ENCODE assay signal across 9 cellular contexts in genomic region chr6:90068264-90068663, GRCh38.
DNase-seq lines count a peak whose midpoint lies in the region; ATAC-seq and TF ChIP-seq lines count a peak whose summit lies in the region.
"Had no signal": no experiment of that assay in that cellular context is flagged by ENCODE, and none has a peak within 500 bp of the region (broad histone marks: within the 10 kb centered on the region; RNA-seq: fewer than 3 reads in every experiment).

No MANE protein-coding gene starts in this region.

- H3K27me3 ChIP-seq in SJCRH30 (no peaks in the 10 kb centered on the region), upper lobe of right lung (no peaks in the 10 kb centered on the region)

- no peak overlapping the region for H3K27ac ChIP-seq in SJCRH30
- no peak overlapping the region for H3K27ac ChIP-seq in upper lobe of right lung

- ATAC-seq in upper lobe of right lung: peak; percentile 36
- ATAC-seq in GM19395 (IDR thresholded peaks at IDR 0.05; ENCODE audit: unreplicated experiment): no peak
- ATAC-seq in HG03095 (IDR thresholded peaks at IDR 0.05; ENCODE audit: unreplicated experiment): no peak
- ATAC-seq: left colon had no signal

- H3K9me3 ChIP-seq in SJCRH30 (replicated peaks) (no peaks in the 10 kb centered on the region), upper lobe of right lung (no peaks in the 10 kb centered on the region)

- H3K36me3 ChIP-seq in SJCRH30 (no peaks in the 10 kb centered on the region), upper lobe of right lung (no peaks in the 10 kb centered on the region)

- no peak for TF ChIP-seq CTCF in upper lobe of right lung (IDR thresholded peaks at IDR 0.05)

- H3K4me3 ChIP-seq in SJCRH30 (no peak overlapping the region), upper lobe of right lung (no peak overlapping the region)

- intact Hi-C loops in upper lobe of right lung (cut with DNase I): no loop called here

- peak in 2 of 3 donors; percentile 46 for DNase-seq in stimulated activated CD4-positive, alpha-beta T cell treated with anti-CD3 and anti-CD28 coated beads, Interleukin-12 subunit alpha, Interleukin-12 subunit beta, amount 100 ng/mL, for 48 hours (ENCODE audit: low read depth in 2 of 3, low spot score in 1 of 3)
- no peak for DNase-seq in stimulated activated CD4-positive, alpha-beta T cell treated with anti-CD3 and anti-CD28 coated beads, Interleukin-2, amount 100 ng/mL, for 48 hours
- DNase-seq in SJCRH30: peak; percentile 57 to 59
- peak; percentile 20 for DNase-seq in fibroblast of peridontal ligament (ENCODE audit: extremely low read depth)
- no peak for DNase-seq in upper lobe of right lung
- DNase-seq in central memory CD4-positive, alpha-beta T cell: no peak
- DNase-seq: left colon had no signal

- H3K4me1 ChIP-seq in SJCRH30 (peaks cover 18% of the 10 kb centered on the region), upper lobe of right lung (no peaks in the 10 kb centered on the region)

Comparison
In these comparisons a context has a peak if more than half of its experiments do, and no peak if none do; other contexts are left out.
1. DNase-seq: peak in stimulated activated CD4-positive, alpha-beta T cell treated with anti-CD3 and anti-CD28 coated beads, Interleukin-12 subunit alpha, Interleukin-12 subunit beta, amount 100 ng/mL, for 48 hours (2 of 3), SJCRH30 (2 of 2) and fibroblast of peridontal ligament (single experiment); none in stimulated activated CD4-positive, alpha-beta T cell treated with anti-CD3 and anti-CD28 coated beads, Interleukin-2, amount 100 ng/mL, for 48 hours (0 of 2), upper lobe of right lung (single experiment) and central memory CD4-positive, alpha-beta T cell (single experiment).